Comparison of ENCODE assay signal across 8 cellular contexts in the genomic region with DNA sequence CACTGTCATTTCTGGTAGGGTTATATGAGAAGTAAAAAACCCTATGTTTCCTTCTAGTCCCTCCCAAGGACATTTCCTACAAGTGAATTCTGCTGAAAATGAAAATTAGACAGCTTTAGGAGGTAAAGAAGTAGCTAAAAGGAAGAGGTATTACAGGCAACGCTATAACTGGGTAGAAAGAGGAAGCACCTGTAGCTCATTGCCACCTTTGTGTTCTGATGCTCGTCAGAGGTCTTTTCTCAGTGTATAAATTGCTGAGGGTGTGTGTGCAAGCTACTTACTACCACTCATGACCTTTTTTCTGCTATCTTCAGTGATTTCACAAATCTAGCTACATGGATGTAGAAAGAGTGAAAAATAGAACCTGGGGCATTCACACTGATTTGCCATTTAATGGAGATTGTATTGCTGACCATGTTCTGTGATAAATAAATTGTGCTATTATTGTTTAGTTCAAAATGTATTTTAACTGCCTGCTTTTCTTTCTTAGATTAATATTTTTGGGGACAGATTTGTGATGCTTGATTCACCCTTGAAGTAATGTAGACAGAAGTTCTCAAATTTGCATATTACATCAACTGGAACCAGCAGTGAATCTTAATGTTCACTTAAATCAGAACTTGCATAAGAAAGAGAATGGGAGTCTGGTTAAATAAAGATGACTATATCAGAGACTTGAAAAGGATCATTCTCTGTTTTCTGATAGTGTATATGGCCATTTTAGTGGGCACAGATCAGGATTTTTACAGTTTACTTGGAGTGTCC. TPM values are rescaled to one million over a fixed set of nuclear protein-coding genes. Genes with fewer than 3 reads are reported as not detected.
DNase-seq lines count a peak whose midpoint lies in the region; ATAC-seq and TF ChIP-seq lines count a peak whose summit lies in the region.

No MANE protein-coding gene starts in this region.

- TF ChIP-seq CTCF in GM06990 (IDR thresholded peaks at IDR 0.05; ENCODE audit: insufficient read depth, low read length, poor library complexity, severe bottlenecking) (no peak), coronary artery (IDR thresholded peaks at IDR 0.05) (no peak), tibial nerve (IDR thresholded peaks at IDR 0.05) (no peak)

- H3K36me3 ChIP-seq in GM06990 (ENCODE audit: control insufficient read depth, insufficient read depth, low read length) (no peaks in the 10 kb centered on the region; the same call in 1 of the 2 replicates), tibial nerve (peaks cover 0 to 27% (median 0%) of the 10 kb centered on the region in 3 donors)

- no peaks in the 10 kb centered on the region for H3K9me3 ChIP-seq in tibial nerve

- ATAC-seq in GM19467 (IDR thresholded peaks at IDR 0.05; ENCODE audit: unreplicated experiment), result peak; percentile 38
- peak; percentile 29 for ATAC-seq in HG03460 (IDR thresholded peaks at IDR 0.05; ENCODE audit: unreplicated experiment)

- no peak for TF ChIP-seq EP300 in tibial nerve (IDR thresholded peaks at IDR 0.05)

- WGBS in tibial nerve, 2 donors, result 32 to 46% methylated on average over 2 of the region's 2 CpGs

- peaks cover 0 to 24% (median 7%) of the 10 kb centered on the region in 4 donors for H3K4me1 ChIP-seq in tibial nerve

- no peaks in the 10 kb centered on the region for H3K27me3 ChIP-seq in GM06990 (replicated peaks; ENCODE audit: control insufficient read depth, insufficient read depth, low read length)
- H3K27me3 ChIP-seq in tibial nerve, result no peaks in the 10 kb centered on the region

- TF ChIP-seq POLR2A in tibial nerve (IDR thresholded peaks at IDR 0.05), result no peak

- H3K4me3 ChIP-seq in GM06990 (replicated peaks; ENCODE audit: low read depth, low read length), result peak overlapping the region; percentile 100
- H3K4me3 ChIP-seq in coronary artery, result peak overlapping the region; percentile 29
- peak overlapping the region in 2 of 4 donors; percentile 90 to 91 for H3K4me3 ChIP-seq in tibial nerve

- peak overlapping the region; percentile 43 to 54 for H3K27ac ChIP-seq in coronary artery
- H3K27ac ChIP-seq in tibial nerve, result peak overlapping the region in 3 of 4 donors; percentile 29 to 91 (median 89)

- DNase-seq in GM06990 (ENCODE audit: extremely low read depth, insufficient read length) (peak; percentile 38), coronary artery (ENCODE audit: low spot score) (no peak), tibial nerve (ENCODE audit: low spot score in 2 of 2) (no peak), NCI-H2171 (lab: John Stamatoyannopoulos, UW) (no peak), islet precursor cell (no peak), activated T-cell treated with anti-CD3 and anti-CD28 coated beads for 4 hours (no peak)

RNA-seq across cellular contexts. Expression of a gene that starts 1.6 kb away (rescaled TPM):
- total RNA-seq in tibial nerve, result 10 to 100 TPM; 54.7 to 66.3 (median 62.0) TPM
